ENCODE assay signal across 14 cellular contexts in genomic region chr11:73956876-73957653, GRCh38. TPM values are rescaled to one million over a fixed set of nuclear protein-coding genes. Genes with fewer than 3 reads are reported as not detected.
A peak's percentile ranks its signal among the peaks of the same experiment; 100 is the strongest.
DNase-seq lines count a peak whose midpoint lies in the region; ATAC-seq and TF ChIP-seq lines count a peak whose summit lies in the region.
"Had no signal": no experiment of that assay in that cellular context is flagged by ENCODE, and none has a peak within 500 bp of the region (broad histone marks: within the 10 kb centered on the region; RNA-seq: fewer than 3 reads in every experiment).

No MANE protein-coding gene starts in this region.

- peak; percentile 15 for ATAC-seq in left colon
- ATAC-seq in stimulated activated naive B cell treated with anti-CD40 and anti-IgM and Interleukin-4, amounts not matched to agents 10 μg/mL and 1 μg/mL and 100 μg/mL, for 72 hours (replicated peaks): peak in 1 of 2 donors; percentile 48
- no peak; the same call in 2 of the 3 replicates for ATAC-seq in SK-N-SH treated with all-trans-retinoic acid at 6 μM for 48 hours

- no peaks in the 10 kb centered on the region for H3K9me3 Mint-ChIP-seq in activated naive CD8-positive, alpha-beta T cell (ENCODE audit: low read depth)
- H3K9me3 Mint-ChIP-seq in activated naive CD8-positive, alpha-beta T cell treated with anti-CD3 and anti-CD28 coated beads for 36 hours: no peaks in the 10 kb centered on the region
- no peaks in the 10 kb centered on the region for H3K9me3 Mint-ChIP-seq in stimulated activated naive B cell treated with anti-CD40 and anti-IgM and Interleukin-4, amounts not matched to agents 10 μg/mL and 1 μg/mL and 100 μg/mL, for 72 hours
- H3K9me3 Mint-ChIP-seq: activated CD4-positive, alpha-beta memory T cell treated with anti-CD3 and anti-CD28 coated beads, Interleukin-2, amount 10 ng/mL, durations not matched to agents 7 days and 5 days; activated T-helper 1 cell treated with anti-CD3 and anti-CD28 coated beads, Interleukin-12 subunit alpha, Interleukin-12 subunit beta, Interleukin-2, Interleukin-4 antibody, amounts not matched to agents 30 ng/mL and 10 ng/mL and 1 ng/mL, durations not matched to agents 14 hours and 24 hours and 36 hours had no signal

- H3K27ac Mint-ChIP-seq in activated naive CD8-positive, alpha-beta T cell: no peak overlapping the region
- H3K27ac Mint-ChIP-seq in activated naive CD8-positive, alpha-beta T cell treated with anti-CD3 and anti-CD28 coated beads for 36 hours: no peak overlapping the region
- H3K27ac Mint-ChIP-seq in stimulated activated naive B cell treated with anti-CD40 and anti-IgM and Interleukin-4, amounts not matched to agents 10 μg/mL and 1 μg/mL and 100 μg/mL, for 72 hours: no peak overlapping the region
- H3K27ac Mint-ChIP-seq: activated CD4-positive, alpha-beta memory T cell treated with anti-CD3 and anti-CD28 coated beads, Interleukin-2, amount 10 ng/mL, durations not matched to agents 7 days and 5 days; activated T-helper 1 cell treated with anti-CD3 and anti-CD28 coated beads, Interleukin-12 subunit alpha, Interleukin-12 subunit beta, Interleukin-2, Interleukin-4 antibody, amounts not matched to agents 30 ng/mL and 10 ng/mL and 1 ng/mL, durations not matched to agents 14 hours and 24 hours and 36 hours had no signal

- H3K27me3 Mint-ChIP-seq in activated naive CD8-positive, alpha-beta T cell: peaks cover 6% of the 10 kb centered on the region
- H3K27me3 Mint-ChIP-seq in activated naive CD8-positive, alpha-beta T cell treated with anti-CD3 and anti-CD28 coated beads for 36 hours: no peaks in the 10 kb centered on the region
- H3K27me3 Mint-ChIP-seq in stimulated activated naive B cell treated with anti-CD40 and anti-IgM and Interleukin-4, amounts not matched to agents 10 μg/mL and 1 μg/mL and 100 μg/mL, for 72 hours: peaks cover 6 to 22% of the 10 kb centered on the region in 2 donors

- peaks cover 4% of the 10 kb centered on the region for H3K4me1 Mint-ChIP-seq in activated naive CD8-positive, alpha-beta T cell (ENCODE audit: low read depth)
- H3K4me1 Mint-ChIP-seq in activated naive CD8-positive, alpha-beta T cell treated with anti-CD3 and anti-CD28 coated beads for 36 hours: peaks cover 4% of the 10 kb centered on the region
- H3K4me1 Mint-ChIP-seq in stimulated activated naive B cell treated with anti-CD40 and anti-IgM and Interleukin-4, amounts not matched to agents 10 μg/mL and 1 μg/mL and 100 μg/mL, for 72 hours: peaks cover 7 to 14% of the 10 kb centered on the region in 2 donors

- H3K36me3 Mint-ChIP-seq in activated naive CD8-positive, alpha-beta T cell: no peaks in the 10 kb centered on the region
- H3K36me3 Mint-ChIP-seq in activated naive CD8-positive, alpha-beta T cell treated with anti-CD3 and anti-CD28 coated beads for 36 hours: no peaks in the 10 kb centered on the region
- no peaks in the 10 kb centered on the region for H3K36me3 Mint-ChIP-seq in stimulated activated naive B cell treated with anti-CD40 and anti-IgM and Interleukin-4, amounts not matched to agents 10 μg/mL and 1 μg/mL and 100 μg/mL, for 72 hours

- no peak for DNase-seq in activated naive CD8-positive, alpha-beta T cell treated with anti-CD3 and anti-CD28 coated beads for 36 hours
- peak; percentile 60 for DNase-seq in NCI-H69 (lab: John Stamatoyannopoulos, UW)
- DNase-seq in left colon: no peak
- DNase-seq in stimulated activated naive B cell treated with anti-CD40 and anti-IgM and Interleukin-4, amounts not matched to agents 10 μg/mL and 1 μg/mL and 100 μg/mL, for 72 hours: no peak
- DNase-seq in DMS153 treated with DMSO at 0.1 percent for 48 hours (lab: John Stamatoyannopoulos, UW; ENCODE audit: unreplicated experiment): no peak
- DNase-seq in NCI-H2107 treated with DMSO at 0.1 percent for 48 hours (lab: John Stamatoyannopoulos, UW; ENCODE audit: unreplicated experiment): no peak
- DNase-seq: activated CD4-positive, alpha-beta memory T cell treated with anti-CD3 and anti-CD28 coated beads, Interleukin-2, amount 10 ng/mL, durations not matched to agents 7 days and 5 days; left ventricle myocardium inferior; uterus had no signal

- H3K4me3 Mint-ChIP-seq in activated naive CD8-positive, alpha-beta T cell: peak overlapping the region; percentile 20
- H3K4me3 Mint-ChIP-seq in activated naive CD8-positive, alpha-beta T cell treated with anti-CD3 and anti-CD28 coated beads for 36 hours: no peak overlapping the region
- peak overlapping the region; percentile 55 to 67 for H3K4me3 Mint-ChIP-seq in stimulated activated naive B cell treated with anti-CD40 and anti-IgM and Interleukin-4, amounts not matched to agents 10 μg/mL and 1 μg/mL and 100 μg/mL, for 72 hours
- H3K4me3 Mint-ChIP-seq: activated CD4-positive, alpha-beta memory T cell treated with anti-CD3 and anti-CD28 coated beads, Interleukin-2, amount 10 ng/mL, durations not matched to agents 7 days and 5 days; activated T-helper 1 cell treated with anti-CD3 and anti-CD28 coated beads, Interleukin-12 subunit alpha, Interleukin-12 subunit beta, Interleukin-2, Interleukin-4 antibody, amounts not matched to agents 30 ng/mL and 10 ng/mL and 1 ng/mL, durations not matched to agents 14 hours and 24 hours and 36 hours had no signal

- intact Hi-C loops in left colon (cut with DNase I, micrococcal nuclease): no loop called here

TF ChIP-seq in SK-N-SH treated with all-trans-retinoic acid at 6 μM for 48 hours, 23 proteins besides CTCF, POLR2A, EP300 and RAD21 (continues in another document):
- TF ChIP-seq, protein P1, sequence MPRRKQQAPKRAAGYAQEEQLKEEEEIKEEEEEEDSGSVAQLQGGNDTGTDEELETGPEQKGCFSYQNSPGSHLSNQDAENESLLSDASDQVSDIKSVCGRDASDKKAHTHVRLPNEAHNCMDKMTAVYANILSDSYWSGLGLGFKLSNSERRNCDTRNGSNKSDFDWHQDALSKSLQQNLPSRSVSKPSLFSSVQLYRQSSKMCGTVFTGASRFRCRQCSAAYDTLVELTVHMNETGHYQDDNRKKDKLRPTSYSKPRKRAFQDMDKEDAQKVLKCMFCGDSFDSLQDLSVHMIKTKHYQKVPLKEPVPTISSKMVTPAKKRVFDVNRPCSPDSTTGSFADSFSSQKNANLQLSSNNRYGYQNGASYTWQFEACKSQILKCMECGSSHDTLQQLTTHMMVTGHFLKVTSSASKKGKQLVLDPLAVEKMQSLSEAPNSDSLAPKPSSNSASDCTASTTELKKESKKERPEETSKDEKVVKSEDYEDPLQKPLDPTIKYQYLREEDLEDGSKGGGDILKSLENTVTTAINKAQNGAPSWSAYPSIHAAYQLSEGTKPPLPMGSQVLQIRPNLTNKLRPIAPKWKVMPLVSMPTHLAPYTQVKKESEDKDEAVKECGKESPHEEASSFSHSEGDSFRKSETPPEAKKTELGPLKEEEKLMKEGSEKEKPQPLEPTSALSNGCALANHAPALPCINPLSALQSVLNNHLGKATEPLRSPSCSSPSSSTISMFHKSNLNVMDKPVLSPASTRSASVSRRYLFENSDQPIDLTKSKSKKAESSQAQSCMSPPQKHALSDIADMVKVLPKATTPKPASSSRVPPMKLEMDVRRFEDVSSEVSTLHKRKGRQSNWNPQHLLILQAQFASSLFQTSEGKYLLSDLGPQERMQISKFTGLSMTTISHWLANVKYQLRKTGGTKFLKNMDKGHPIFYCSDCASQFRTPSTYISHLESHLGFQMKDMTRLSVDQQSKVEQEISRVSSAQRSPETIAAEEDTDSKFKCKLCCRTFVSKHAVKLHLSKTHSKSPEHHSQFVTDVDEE (CRISPR knock-in tag; IDR thresholded peaks at IDR 0.05): no peak
- TF ChIP-seq ARNTL (CRISPR knock-in tag; IDR thresholded peaks at IDR 0.05; ENCODE audit: borderline replicate concordance, low read depth) (no peak), RARB (CRISPR knock-in tag; IDR thresholded peaks at IDR 0.05) (no peak), BACH2 (CRISPR knock-in tag; IDR thresholded peaks at IDR 0.05; ENCODE audit: borderline replicate concordance) (no peak), ZFP3 (CRISPR knock-in tag; IDR thresholded peaks at IDR 0.05) (no peak), PPARA (CRISPR knock-in tag; IDR thresholded peaks at IDR 0.05; ENCODE audit: borderline replicate concordance) (no peak), TCF4 (CRISPR knock-in tag; IDR thresholded peaks at IDR 0.05; ENCODE audit: borderline replicate concordance) (no peak), ZNF70 (CRISPR knock-in tag; IDR thresholded peaks at IDR 0.05) (no peak), TOX (CRISPR knock-in tag; IDR thresholded peaks at IDR 0.05; ENCODE audit: borderline replicate concordance) (no peak)
- TF ChIP-seq, protein P2, sequence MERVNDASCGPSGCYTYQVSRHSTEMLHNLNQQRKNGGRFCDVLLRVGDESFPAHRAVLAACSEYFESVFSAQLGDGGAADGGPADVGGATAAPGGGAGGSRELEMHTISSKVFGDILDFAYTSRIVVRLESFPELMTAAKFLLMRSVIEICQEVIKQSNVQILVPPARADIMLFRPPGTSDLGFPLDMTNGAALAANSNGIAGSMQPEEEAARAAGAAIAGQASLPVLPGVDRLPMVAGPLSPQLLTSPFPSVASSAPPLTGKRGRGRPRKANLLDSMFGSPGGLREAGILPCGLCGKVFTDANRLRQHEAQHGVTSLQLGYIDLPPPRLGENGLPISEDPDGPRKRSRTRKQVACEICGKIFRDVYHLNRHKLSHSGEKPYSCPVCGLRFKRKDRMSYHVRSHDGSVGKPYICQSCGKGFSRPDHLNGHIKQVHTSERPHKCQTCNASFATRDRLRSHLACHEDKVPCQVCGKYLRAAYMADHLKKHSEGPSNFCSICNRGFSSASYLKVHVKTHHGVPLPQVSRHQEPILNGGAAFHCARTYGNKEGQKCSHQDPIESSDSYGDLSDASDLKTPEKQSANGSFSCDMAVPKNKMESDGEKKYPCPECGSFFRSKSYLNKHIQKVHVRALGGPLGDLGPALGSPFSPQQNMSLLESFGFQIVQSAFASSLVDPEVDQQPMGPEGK (CRISPR knock-in tag; IDR thresholded peaks at IDR 0.05; ENCODE audit: borderline replicate concordance): no peak

RNA-seq across cellular contexts. Expression of gene DNAJB13, which starts 6.2 kb away (rescaled TPM):
- total RNA-seq in activated naive CD8-positive, alpha-beta T cell treated with anti-CD3 and anti-CD28 coated beads for 36 hours: under 1 TPM; 0.18 to 0.21 TPM
- not detected for total RNA-seq in left colon
- total RNA-seq: activated CD4-positive, alpha-beta memory T cell treated with anti-CD3 and anti-CD28 coated beads, Interleukin-2, amount 10 ng/mL, durations not matched to agents 7 days and 5 days; ascending aorta; left ventricle myocardium inferior; pulmonary artery endothelial cell had no signal

RNA-seq across cellular contexts. Expression of gene UCP2, which starts 25.6 kb away (rescaled TPM):
- total RNA-seq in activated naive CD8-positive, alpha-beta T cell treated with anti-CD3 and anti-CD28 coated beads for 36 hours: 100 to 1,000 TPM; 180 to 181 TPM
- 10 to 100 TPM; 33.9 to 46.7 TPM for total RNA-seq in left colon

RNA-seq across cellular contexts. Expression of gene UCP3, which starts 51.8 kb away (rescaled TPM):
- total RNA-seq in activated naive CD8-positive, alpha-beta T cell treated with anti-CD3 and anti-CD28 coated beads for 36 hours: 1 to 10 TPM in 1 of 2 experiments, under 1 TPM in 1; 0.89 to 1.1 TPM
- 1 to 10 TPM; 1.1 to 2.4 TPM for total RNA-seq in left colon
- total RNA-seq: ascending aorta had no signal
